Comparison of ENCODE assay signal across 8 cellular contexts in the genomic region with DNA sequence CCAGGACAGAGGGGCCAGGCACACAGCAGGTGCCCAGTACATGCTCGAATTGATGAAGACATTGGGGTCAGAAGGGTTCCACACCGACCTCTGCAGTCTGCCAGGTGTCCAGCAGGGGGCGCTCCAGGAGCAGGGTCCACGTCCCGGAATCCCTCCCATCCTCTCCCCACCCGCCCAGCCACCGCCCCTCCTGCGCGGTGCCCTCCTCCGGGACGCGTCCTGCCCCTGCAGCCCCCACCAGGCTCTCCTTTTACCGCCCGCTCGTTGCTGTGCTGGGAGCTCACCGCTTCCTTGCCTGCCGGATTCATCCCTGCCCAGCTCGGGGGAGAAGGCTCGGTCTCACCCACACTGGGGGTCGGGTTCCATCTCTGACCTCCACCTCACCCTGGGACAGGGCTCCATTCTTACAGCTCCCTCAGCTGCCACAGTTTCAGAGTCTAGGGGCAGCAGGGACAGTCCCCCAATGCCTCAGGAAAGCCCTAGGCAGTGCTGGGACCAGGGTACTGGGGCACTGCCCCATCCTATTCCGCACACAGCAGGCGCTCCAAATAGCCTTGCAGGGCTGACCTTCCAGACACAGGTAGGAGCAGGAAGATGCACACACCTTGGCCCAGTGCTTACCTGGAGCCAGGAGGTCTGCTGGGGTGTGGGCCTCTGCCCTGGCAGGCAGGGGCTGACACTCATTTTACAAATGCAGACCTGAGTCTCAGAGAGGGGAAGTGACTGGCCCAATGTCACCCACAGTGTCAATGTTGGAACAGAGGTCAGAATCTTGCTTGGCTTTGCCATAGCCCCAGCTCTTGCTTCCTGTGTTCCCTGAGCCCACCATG.
DNase-seq lines count a peak whose midpoint lies in the region; ATAC-seq, FAIRE-seq and TF ChIP-seq lines count a peak whose summit lies in the region.

No MANE protein-coding gene starts in this region.

- no peak for ATAC-seq in GM21367 (IDR thresholded peaks at IDR 0.05; ENCODE audit: unreplicated experiment)

- peak; percentile 77 for FAIRE-seq in GM19239 (lab: Jason Lieb, UNC)

- DNase-seq in AG09319 (ENCODE audit: extremely low read depth, low read depth) (no peak), GM19239 (ENCODE audit: insufficient read length, low spot score) (peak; percentile 85), NCI-H2029 treated with DMSO at 0.1 percent for 48 hours (lab: John Stamatoyannopoulos, UW) (peak; percentile 41), ecto neural progenitor cell (ENCODE audit: low spot score) (peak; percentile 91), medulla oblongata (ENCODE audit: extremely low spot score) (peak; percentile 21)
- peak; percentile 61 to 66 for DNase-seq in activated CD4-positive, alpha-beta T cell treated with anti-CD3 and anti-CD28 coated beads, Interleukin-2, amount 50 U/mL, for 4 hours
- DNase-seq in stimulated activated CD8-positive, alpha-beta memory T cell treated with anti-CD3 and anti-CD28 coated beads, Interleukin-2, amount 100 ng/mL, for 48 hours (ENCODE audit: low read depth in 2 of 2): peak; percentile 70 to 76

- TF ChIP-seq CTCF in AG09319 (IDR thresholded peaks at IDR 0.05; ENCODE audit: low read depth, low read length): peak; percentile 85
